Comparison of ENCODE assay signal across 21 cellular contexts in genomic region chr3:156350786-156351185, GRCh38.
"Had no signal": no experiment of that assay in that cellular context is flagged by ENCODE, and none has a peak within 500 bp of the region (broad histone marks: within the 10 kb centered on the region; RNA-seq: fewer than 3 reads in every experiment).

No MANE protein-coding gene starts in this region.

- DNase-seq: dorsolateral prefrontal cortex; effector CD8-positive, alpha-beta T cell; esophagus squamous epithelium; foreskin fibroblast; glutamatergic neuron; kidney; left cardiac atrium; mammary epithelial cell; naive thymus-derived CD4-positive, alpha-beta T cell; nephron progenitor cell; posterior cingulate gyrus; sigmoid colon; stimulated activated CD4-positive, alpha-beta T cell treated with anti-CD3 and anti-CD28 coated beads, Interleukin-2, amount 100 ng/mL, for 24 hours; stimulated activated naive CD8-positive, alpha-beta T cell treated with anti-CD3 and anti-CD28 coated beads, Interleukin-15, Interleukin-2, amounts not matched to agents 100 U/mL and 50 U/mL, for 24 hours; thyroid gland had no signal

- H3K4me3 ChIP-seq: coronary artery, dorsolateral prefrontal cortex, esophagus squamous epithelium, gastroesophageal sphincter, sigmoid colon, skin epidermis, suprapubic skin, thyroid gland had no signal

- FAIRE-seq: kidney, urothelium cell line had no signal

- H3K27ac ChIP-seq: coronary artery, dorsolateral prefrontal cortex, esophagus squamous epithelium, gastroesophageal sphincter, neutrophil, sigmoid colon, skin epidermis, suprapubic skin had no signal

- H3K36me3 ChIP-seq: esophagus squamous epithelium, gastroesophageal sphincter, neutrophil, sigmoid colon, suprapubic skin, thyroid gland had no signal

- H3K27me3 ChIP-seq: dorsolateral prefrontal cortex, esophagus squamous epithelium, gastroesophageal sphincter, neutrophil, sigmoid colon, suprapubic skin, thyroid gland had no signal

- H3K4me1 ChIP-seq: esophagus squamous epithelium, gastroesophageal sphincter, sigmoid colon, suprapubic skin had no signal

- H3K9me3 ChIP-seq: esophagus squamous epithelium, gastroesophageal sphincter, neutrophil, sigmoid colon, suprapubic skin, thyroid gland had no signal

- ATAC-seq: gastroesophageal sphincter; left cardiac atrium; naive thymus-derived CD4-positive, alpha-beta T cell; stimulated activated naive CD8-positive, alpha-beta T cell treated with anti-CD3 and anti-CD28 coated beads, Interleukin-15, Interleukin-2, amounts not matched to agents 100 U/mL and 50 U/mL, for 24 hours had no signal
